ENCODE assay signal across 8 cellular contexts in the genomic region with DNA sequence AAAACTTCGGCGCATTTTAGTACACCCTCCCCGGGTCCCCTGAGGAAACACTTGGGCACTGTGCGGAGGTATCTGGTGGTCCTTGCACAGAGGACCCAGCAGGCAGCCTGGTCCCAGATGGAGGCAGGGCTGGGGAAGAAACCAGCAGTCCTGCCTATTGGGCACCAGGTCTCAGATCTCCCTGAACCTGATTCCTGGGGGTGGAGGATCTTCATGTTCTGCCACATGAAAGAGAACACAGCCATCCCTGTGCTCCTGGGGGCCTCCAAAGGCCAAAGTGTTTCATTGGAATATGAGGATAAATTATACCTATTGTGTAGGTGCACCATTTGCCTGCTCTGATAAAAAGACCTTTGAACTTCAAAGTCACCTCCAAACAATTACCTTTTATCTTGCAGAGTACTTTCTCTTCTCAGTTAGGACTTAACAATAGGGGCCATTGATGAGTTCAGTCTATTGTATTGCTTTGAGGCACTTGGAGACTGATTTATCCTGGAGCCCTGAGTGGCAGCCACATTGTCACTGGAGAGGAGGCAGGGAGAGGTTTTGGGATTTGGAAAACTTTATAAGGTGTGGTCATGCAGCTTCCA.
DNase-seq lines count a peak whose midpoint lies in the region; ATAC-seq and TF ChIP-seq lines count a peak whose summit lies in the region.

No MANE protein-coding gene starts in this region.

- no peak for ATAC-seq in effector memory CD8-positive, alpha-beta T cell (replicated peaks)
- ATAC-seq in HG02870 (IDR thresholded peaks at IDR 0.05; ENCODE audit: unreplicated experiment): no peak

- H3K27me3 Mint-ChIP-seq in effector memory CD8-positive, alpha-beta T cell: no peaks in the 10 kb centered on the region

- H3K4me3 ChIP-seq in GM06990 (replicated peaks; ENCODE audit: low read depth, low read length): peak overlapping the region; percentile 86
- H3K4me3 ChIP-seq in retinal pigment epithelial cell (ENCODE audit: low read length): peak overlapping the region; percentile 71

- TF ChIP-seq CTCF in GM06990 (IDR thresholded peaks at IDR 0.05; ENCODE audit: insufficient read depth, low read length, poor library complexity, severe bottlenecking) (no peak), retinal pigment epithelial cell (conservative IDR thresholded peaks at IDR 0.05; ENCODE audit: low read depth, low read length) (no peak)

- H3K27me3 ChIP-seq in GM06990 (replicated peaks; ENCODE audit: control insufficient read depth, insufficient read depth, low read length): no peaks in the 10 kb centered on the region

- DNase-seq in GM06990 (ENCODE audit: extremely low read depth, insufficient read length): no peak
- DNase-seq in NCI-H69 (lab: John Stamatoyannopoulos, UW): peak; percentile 53
- DNase-seq in effector memory CD8-positive, alpha-beta T cell: no peak
- no peak for DNase-seq in retinal pigment epithelial cell (ENCODE audit: low read depth)
- DNase-seq in DMS153 treated with DMSO at 0.1 percent for 48 hours (lab: John Stamatoyannopoulos, UW; ENCODE audit: unreplicated experiment): no peak
- no peak for DNase-seq in SW 1271 (lab: John Stamatoyannopoulos, UW)
- no peak for DNase-seq in GM19240 (ENCODE audit: insufficient read length, low spot score)

- no peaks in the 10 kb centered on the region for H3K9me3 Mint-ChIP-seq in effector memory CD8-positive, alpha-beta T cell

- peak overlapping the region; percentile 53 to 88 for H3K27ac Mint-ChIP-seq in effector memory CD8-positive, alpha-beta T cell

- peaks cover 27 to 38% of the 10 kb centered on the region in 2 donors for H3K4me1 Mint-ChIP-seq in effector memory CD8-positive, alpha-beta T cell (ENCODE audit: low read depth in 2 of 2)

- H3K4me3 Mint-ChIP-seq in effector memory CD8-positive, alpha-beta T cell: peak overlapping the region; percentile 79 to 80

- H3K36me3 Mint-ChIP-seq in effector memory CD8-positive, alpha-beta T cell (ENCODE audit: insufficient read depth): peaks cover 10% of the 10 kb centered on the region

- H3K36me3 ChIP-seq in GM06990 (ENCODE audit: control insufficient read depth, insufficient read depth, low read length): peaks cover 3% of the 10 kb centered on the region
